Comparison of ENCODE assay signal across 1 cellular context in genomic region chr6:17450825-17451224, GRCh38.
TF ChIP-seq lines count a peak whose summit lies in the region.

No MANE protein-coding gene starts in this region.

TF ChIP-seq in HEK293, 187 proteins besides CTCF, POLR2A, EP300 and RAD21 (continued from another document):
- no peak for TF ChIP-seq PRDM10 (tag by site-specific recombination; IDR thresholded peaks at IDR 0.05)
- TF ChIP-seq, protein P1, sequence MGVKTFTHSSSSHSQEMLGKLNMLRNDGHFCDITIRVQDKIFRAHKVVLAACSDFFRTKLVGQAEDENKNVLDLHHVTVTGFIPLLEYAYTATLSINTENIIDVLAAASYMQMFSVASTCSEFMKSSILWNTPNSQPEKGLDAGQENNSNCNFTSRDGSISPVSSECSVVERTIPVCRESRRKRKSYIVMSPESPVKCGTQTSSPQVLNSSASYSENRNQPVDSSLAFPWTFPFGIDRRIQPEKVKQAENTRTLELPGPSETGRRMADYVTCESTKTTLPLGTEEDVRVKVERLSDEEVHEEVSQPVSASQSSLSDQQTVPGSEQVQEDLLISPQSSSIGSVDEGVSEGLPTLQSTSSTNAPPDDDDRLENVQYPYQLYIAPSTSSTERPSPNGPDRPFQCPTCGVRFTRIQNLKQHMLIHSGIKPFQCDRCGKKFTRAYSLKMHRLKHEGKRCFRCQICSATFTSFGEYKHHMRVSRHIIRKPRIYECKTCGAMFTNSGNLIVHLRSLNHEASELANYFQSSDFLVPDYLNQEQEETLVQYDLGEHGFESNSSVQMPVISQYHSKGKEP (tag by site-specific recombination; IDR thresholded peaks at IDR 0.05) = no peak
- no peak for TF ChIP-seq ZNF473 (tag by site-specific recombination; IDR thresholded peaks at IDR 0.05)
